Comparison of ENCODE assay signal across 26 cellular contexts in genomic region chr5:60827201-60827600, GRCh38.
"Had no signal": no experiment of that assay in that cellular context is flagged by ENCODE, and none has a peak within 500 bp of the region (broad histone marks: within the 10 kb centered on the region; RNA-seq: fewer than 3 reads in every experiment).

No MANE protein-coding gene starts in this region.

- H3K27me3 ChIP-seq: brain microvascular endothelial cell, dorsolateral prefrontal cortex had no signal

- FAIRE-seq: astrocyte, bronchial epithelial cell, frontal cortex had no signal

- H3K36me3 Mint-ChIP-seq: activated naive CD4-positive, alpha-beta T cell treated with anti-CD3 and anti-CD28 coated beads, Interleukin-2, amount 10 ng/mL, durations not matched to agents 7 days and 5 days; activated naive CD4-positive, alpha-beta T cell treated with anti-CD3 and anti-CD28 coated beads, Interleukin-2, amount 50 U/mL, for 72 hours; activated naive CD8-positive, alpha-beta T cell treated with anti-CD3 and anti-CD28 coated beads, Interleukin-2, amount 10 ng/mL, durations not matched to agents 7 days and 5 days; WTC11 had no signal

- H3K27ac Mint-ChIP-seq: activated CD4-positive, alpha-beta memory T cell treated with anti-CD3 and anti-CD28 coated beads, Interleukin-2, amount 10 ng/mL, durations not matched to agents 7 days and 5 days; activated CD4-positive, alpha-beta T cell treated with anti-CD3 and anti-CD28 coated beads, Interleukin-2, amount 10 ng/mL, durations not matched to agents 7 days and 5 days; activated naive CD4-positive, alpha-beta T cell treated with anti-CD3 and anti-CD28 coated beads, Interleukin-2, amount 10 ng/mL, durations not matched to agents 7 days and 5 days; activated naive CD4-positive, alpha-beta T cell treated with anti-CD3 and anti-CD28 coated beads, Interleukin-2, amount 50 U/mL, for 72 hours; activated naive CD8-positive, alpha-beta T cell treated with anti-CD3 and anti-CD28 coated beads, Interleukin-2, amount 10 ng/mL, durations not matched to agents 7 days and 5 days; endodermal cell; WTC11 had no signal

- H3K4me1 Mint-ChIP-seq: central memory CD8-positive, alpha-beta T cell; WTC11 had no signal

- ATAC-seq: esophagus mucosa, WTC11 had no signal

- H3K4me3 ChIP-seq: coronary artery, dorsolateral prefrontal cortex had no signal

- H3K27me3 Mint-ChIP-seq: activated CD4-positive, alpha-beta memory T cell treated with anti-CD3 and anti-CD28 coated beads, Interleukin-2, amount 10 ng/mL, durations not matched to agents 7 days and 5 days; activated CD4-positive, alpha-beta T cell treated with anti-CD3 and anti-CD28 coated beads, Interleukin-2, amount 10 ng/mL, durations not matched to agents 7 days and 5 days; activated naive CD4-positive, alpha-beta T cell treated with anti-CD3 and anti-CD28 coated beads, Interleukin-2, amount 10 ng/mL, durations not matched to agents 7 days and 5 days; dendritic cell treated with granulocyte-macrophage colony-stimulating factor and Interleukin-4, amounts not matched to agents 40 ng/mL and 50 ng/mL, for 4 days had no signal

- H3K36me3 ChIP-seq: brain microvascular endothelial cell had no signal

- DNase-seq: activated CD4-positive, alpha-beta memory T cell treated with anti-CD3 and anti-CD28 coated beads, Interleukin-2, amount 10 ng/mL, durations not matched to agents 7 days and 5 days; activated CD4-positive, alpha-beta T cell treated with anti-CD3 and anti-CD28 coated beads for 1 hour; activated CD4-positive, alpha-beta T cell treated with anti-CD3 and anti-CD28 coated beads for 4 hours; activated CD4-positive, alpha-beta T cell treated with anti-CD3 and anti-CD28 coated beads, Interleukin-2, amount 10 ng/mL, durations not matched to agents 7 days and 5 days; activated CD4-positive, alpha-beta T cell treated with anti-CD3 and anti-CD28 coated beads, Interleukin-2, amount 50 U/mL, for 4 hours; activated gamma-delta T cell; activated naive CD4-positive, alpha-beta T cell; activated naive CD4-positive, alpha-beta T cell treated with anti-CD3 and anti-CD28 coated beads, Interleukin-2, amount 10 ng/mL, durations not matched to agents 7 days and 5 days; activated naive CD8-positive, alpha-beta T cell treated with anti-CD3 and anti-CD28 coated beads, Interleukin-2, amount 10 ng/mL, durations not matched to agents 7 days and 5 days; activated T-cell treated with anti-CD3 and anti-CD28 coated beads, Interleukin-2, amount 50 U/mL, for 4 hours; brain microvascular endothelial cell; dorsolateral prefrontal cortex; effector memory CD4-positive, alpha-beta T cell; endodermal cell; foreskin fibroblast; head of caudate nucleus; hippocampal formation had no signal

- H3K9me3 Mint-ChIP-seq: activated CD4-positive, alpha-beta memory T cell treated with anti-CD3 and anti-CD28 coated beads, Interleukin-2, amount 10 ng/mL, durations not matched to agents 7 days and 5 days; activated CD4-positive, alpha-beta T cell treated with anti-CD3 and anti-CD28 coated beads, Interleukin-2, amount 10 ng/mL, durations not matched to agents 7 days and 5 days; activated naive CD4-positive, alpha-beta T cell treated with anti-CD3 and anti-CD28 coated beads, Interleukin-2, amount 10 ng/mL, durations not matched to agents 7 days and 5 days; activated naive CD4-positive, alpha-beta T cell treated with anti-CD3 and anti-CD28 coated beads, Interleukin-2, amount 50 U/mL, for 72 hours; activated naive CD8-positive, alpha-beta T cell treated with anti-CD3 and anti-CD28 coated beads, Interleukin-2, amount 10 ng/mL, durations not matched to agents 7 days and 5 days; activated T-cell treated with anti-CD3 and anti-CD28 coated beads, Interleukin-2, amount 50 U/mL, for 4 hours; central memory CD8-positive, alpha-beta T cell; dendritic cell treated with granulocyte-macrophage colony-stimulating factor and Interleukin-4, amounts not matched to agents 40 ng/mL and 50 ng/mL, for 4 days; endodermal cell; WTC11 had no signal

- H3K27ac ChIP-seq: brain microvascular endothelial cell, coronary artery had no signal

- H3K4me3 Mint-ChIP-seq: activated CD4-positive, alpha-beta memory T cell treated with anti-CD3 and anti-CD28 coated beads, Interleukin-2, amount 10 ng/mL, durations not matched to agents 7 days and 5 days; activated CD4-positive, alpha-beta T cell treated with anti-CD3 and anti-CD28 coated beads, Interleukin-2, amount 10 ng/mL, durations not matched to agents 7 days and 5 days; activated naive CD4-positive, alpha-beta T cell treated with anti-CD3 and anti-CD28 coated beads, Interleukin-2, amount 10 ng/mL, durations not matched to agents 7 days and 5 days; activated naive CD8-positive, alpha-beta T cell treated with anti-CD3 and anti-CD28 coated beads, Interleukin-2, amount 10 ng/mL, durations not matched to agents 7 days and 5 days; activated T-cell treated with anti-CD3 and anti-CD28 coated beads, Interleukin-2, amount 50 U/mL, for 4 hours; central memory CD8-positive, alpha-beta T cell; dendritic cell treated with granulocyte-macrophage colony-stimulating factor and Interleukin-4, amounts not matched to agents 40 ng/mL and 50 ng/mL, for 4 days; endodermal cell; WTC11 had no signal
